ENCODE assay signal across 14 cellular contexts in genomic region chr4:153748378-153748777, GRCh38. TPM values are rescaled to one million over a fixed set of nuclear protein-coding genes. Genes with fewer than 3 reads are reported as not detected.
DNase-seq lines count a peak whose midpoint lies in the region; TF ChIP-seq lines count a peak whose summit lies in the region.
"Had no signal": no experiment of that assay in that cellular context is flagged by ENCODE, and none has a peak within 500 bp of the region (broad histone marks: within the 10 kb centered on the region; RNA-seq: fewer than 3 reads in every experiment).

No MANE protein-coding gene starts in this region.

- POLR2A ChIA-PET in activated CD4-positive, alpha-beta memory T cell treated with anti-CD3 and anti-CD28 coated beads, Interleukin-2, amount 10 ng/mL, durations not matched to agents 7 days and 5 days (lab: Charles Lee): no interaction called here

- no peaks in the 10 kb centered on the region for H3K9me3 Mint-ChIP-seq in activated CD4-positive, alpha-beta memory T cell treated with anti-CD3 and anti-CD28 coated beads, Interleukin-2, amount 10 ng/mL, durations not matched to agents 7 days and 5 days
- H3K9me3 Mint-ChIP-seq: activated naive CD4-positive, alpha-beta T cell treated with anti-CD3 and anti-CD28 coated beads, Interleukin-2, amount 50 U/mL, for 24 hours; natural killer cell; WTC11 had no signal

- no peak for TF ChIP-seq CTCF in kidney epithelial cell (IDR thresholded peaks at IDR 0.05; ENCODE audit: insufficient read depth, low read length, poor library complexity, severe bottlenecking)

- no peaks in the 10 kb centered on the region for H3K27me3 ChIP-seq in kidney epithelial cell (ENCODE audit: control insufficient read depth, insufficient read depth, low read length)

- no peaks in the 10 kb centered on the region for H3K36me3 Mint-ChIP-seq in activated CD4-positive, alpha-beta memory T cell treated with anti-CD3 and anti-CD28 coated beads, Interleukin-2, amount 10 ng/mL, durations not matched to agents 7 days and 5 days (ENCODE audit: low read depth)
- H3K36me3 Mint-ChIP-seq: activated naive CD4-positive, alpha-beta T cell treated with anti-CD3 and anti-CD28 coated beads, Interleukin-2, amount 50 U/mL, for 24 hours; natural killer cell had no signal

- DNase-seq in AG08395 (ENCODE audit: low spot score): peak; percentile 83
- DNase-seq in HT1080 (ENCODE audit: low read depth): peak; percentile 70
- peak; percentile 82 for DNase-seq in astrocyte of the hippocampus (ENCODE audit: low read depth, low spot score)
- DNase-seq in kidney epithelial cell (ENCODE audit: low read depth): peak; percentile 61
- DNase-seq in NCI-H1694 treated with DMSO at 0.1 percent for 48 hours (lab: John Stamatoyannopoulos, UW): no peak
- DNase-seq in NOMO-1 treated with dmso at 0.1 percent for 144 hours (lab: John Stamatoyannopoulos, UW; ENCODE audit: unreplicated experiment): no peak
- no peak for DNase-seq in cerebellar cortex (ENCODE audit: low spot score)
- DNase-seq in activated CD4-positive, alpha-beta memory T cell treated with anti-CD3 and anti-CD28 coated beads, Interleukin-2, amount 10 ng/mL, durations not matched to agents 7 days and 5 days: no peak
- DNase-seq: C1 segment of cervical spinal cord, glutamatergic neuron, KG1, natural killer cell had no signal

- H3K4me1 Mint-ChIP-seq in activated CD4-positive, alpha-beta memory T cell treated with anti-CD3 and anti-CD28 coated beads, Interleukin-2, amount 10 ng/mL, durations not matched to agents 7 days and 5 days: no peaks in the 10 kb centered on the region
- H3K4me1 Mint-ChIP-seq: activated naive CD4-positive, alpha-beta T cell treated with anti-CD3 and anti-CD28 coated beads, Interleukin-2, amount 50 U/mL, for 24 hours; natural killer cell; WTC11 had no signal

- H3K27ac Mint-ChIP-seq in activated CD4-positive, alpha-beta memory T cell treated with anti-CD3 and anti-CD28 coated beads, Interleukin-2, amount 10 ng/mL, durations not matched to agents 7 days and 5 days: no peak overlapping the region
- H3K27ac Mint-ChIP-seq: activated naive CD4-positive, alpha-beta T cell treated with anti-CD3 and anti-CD28 coated beads, Interleukin-2, amount 50 U/mL, for 24 hours; natural killer cell; WTC11 had no signal

- H3K36me3 ChIP-seq in kidney epithelial cell (ENCODE audit: control insufficient read depth, insufficient read depth, low read length): no peaks in the 10 kb centered on the region

- CTCF ChIA-PET in activated CD4-positive, alpha-beta memory T cell treated with anti-CD3 and anti-CD28 coated beads, Interleukin-2, amount 10 ng/mL, durations not matched to agents 7 days and 5 days (lab: Charles Lee): interaction anchor here (0.7 to 3.5 kb wide), 4 partner anchors 65 to 114 kb away, joined by 3 to 44 read pairs (median 16); partner anchors contain the start of gene TLR2

- no peak overlapping the region for H3K4me3 Mint-ChIP-seq in activated CD4-positive, alpha-beta memory T cell treated with anti-CD3 and anti-CD28 coated beads, Interleukin-2, amount 10 ng/mL, durations not matched to agents 7 days and 5 days
- H3K4me3 Mint-ChIP-seq: activated naive CD4-positive, alpha-beta T cell treated with anti-CD3 and anti-CD28 coated beads, Interleukin-2, amount 50 U/mL, for 24 hours; natural killer cell; WTC11 had no signal

- H3K27me3 Mint-ChIP-seq in activated CD4-positive, alpha-beta memory T cell treated with anti-CD3 and anti-CD28 coated beads, Interleukin-2, amount 10 ng/mL, durations not matched to agents 7 days and 5 days: peaks cover 30% of the 10 kb centered on the region
- H3K27me3 Mint-ChIP-seq: activated naive CD4-positive, alpha-beta T cell treated with anti-CD3 and anti-CD28 coated beads, Interleukin-2, amount 50 U/mL, for 24 hours had no signal

- H3K4me3 ChIP-seq in kidney epithelial cell (ENCODE audit: low read depth, low read length): no peak overlapping the region

RNA-seq across cellular contexts. Expression of gene RNF175, which starts 11.4 kb away (rescaled TPM):
- total RNA-seq in HT1080 (2014; rRNA removed; shearing (Covaris generic)): not detected in 2 replicates
- not detected in 2 replicates for polyA plus RNA-seq in HT1080 (2015; cell fraction: cytosol; rRNA removed)
- polyA plus RNA-seq in HT1080 (2015; cell fraction: nucleus; rRNA removed): not detected in 2 replicates
- 1.0 and 2.0 TPM in 2 replicates for total RNA-seq in kidney epithelial cell
- not detected for total RNA-seq in activated CD4-positive, alpha-beta memory T cell treated with anti-CD3 and anti-CD28 coated beads, Interleukin-2, amount 10 ng/mL, durations not matched to agents 7 days and 5 days

RNA-seq across cellular contexts. Expression of gene SFRP2, which starts 40.5 kb away (rescaled TPM):
- not detected in 2 replicates for total RNA-seq in HT1080 (2014; rRNA removed; shearing (Covaris generic))
- polyA plus RNA-seq in HT1080 (2015; cell fraction: cytosol; rRNA removed): not detected in 2 replicates
- polyA plus RNA-seq in HT1080 (2015; cell fraction: nucleus; rRNA removed): not detected in 2 replicates
- 1.5 and 2.7 TPM in 2 replicates for total RNA-seq in kidney epithelial cell
- not detected for total RNA-seq in activated CD4-positive, alpha-beta memory T cell treated with anti-CD3 and anti-CD28 coated beads, Interleukin-2, amount 10 ng/mL, durations not matched to agents 7 days and 5 days
- total RNA-seq: natural killer cell had no signal

Comparison
In these comparisons a context has a peak if more than half of its experiments do, and no peak if none do; other contexts are left out.
1. DNase-seq: peak in AG08395 (single experiment), HT1080 (single experiment), astrocyte of the hippocampus (single experiment) and kidney epithelial cell (single experiment); none in NCI-H1694 treated with DMSO at 0.1 percent for 48 hours (single experiment), NOMO-1 treated with dmso at 0.1 percent for 144 hours (single experiment), cerebellar cortex (single experiment) and activated CD4-positive, alpha-beta memory T cell treated with anti-CD3 and anti-CD28 coated beads, Interleukin-2, amount 10 ng/mL, durations not matched to agents 7 days and 5 days (single experiment).